ENCODE assay signal across 1 cellular context in the genomic region with DNA sequence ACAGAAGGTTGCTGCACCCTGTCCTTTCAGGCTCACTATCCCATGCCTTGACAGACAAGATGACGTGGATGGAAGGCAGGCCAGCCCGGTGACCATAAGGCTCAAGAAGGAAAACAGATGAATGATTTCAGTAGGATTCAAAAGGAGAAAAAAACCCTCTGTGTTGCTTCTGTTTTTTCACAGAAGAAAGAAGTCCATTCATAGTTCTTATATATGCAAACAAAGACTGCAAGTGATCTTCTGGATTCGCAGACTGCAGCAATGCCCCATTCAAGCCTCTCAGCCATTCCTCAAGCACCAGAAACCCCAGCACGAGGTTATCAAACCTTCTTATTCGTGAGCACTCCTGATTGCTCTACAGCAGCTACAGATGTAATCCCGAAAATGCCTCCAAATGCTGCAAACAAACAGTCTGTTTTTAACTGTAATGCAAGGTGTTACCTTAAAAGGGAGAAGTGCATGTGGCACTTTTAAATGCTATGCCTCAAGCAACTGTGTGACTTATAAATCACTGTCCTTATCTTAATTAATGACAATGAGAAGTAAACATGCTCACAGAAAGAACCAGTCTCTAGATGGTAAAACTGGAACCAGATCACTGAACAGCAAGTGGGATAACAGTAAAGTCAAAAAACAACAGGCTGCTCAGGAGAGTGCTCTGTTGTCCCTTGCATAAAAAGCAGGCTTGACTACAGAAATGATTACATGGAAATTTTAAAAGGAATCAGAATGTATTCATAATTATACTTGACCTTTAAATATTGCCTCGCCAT.
TF ChIP-seq lines count a peak whose summit lies in the region.

No MANE protein-coding gene starts in this region.

TF ChIP-seq in GM23338, 12 proteins besides CTCF, POLR2A, EP300 and RAD21 (continued from another document):
- TF ChIP-seq, protein P1, sequence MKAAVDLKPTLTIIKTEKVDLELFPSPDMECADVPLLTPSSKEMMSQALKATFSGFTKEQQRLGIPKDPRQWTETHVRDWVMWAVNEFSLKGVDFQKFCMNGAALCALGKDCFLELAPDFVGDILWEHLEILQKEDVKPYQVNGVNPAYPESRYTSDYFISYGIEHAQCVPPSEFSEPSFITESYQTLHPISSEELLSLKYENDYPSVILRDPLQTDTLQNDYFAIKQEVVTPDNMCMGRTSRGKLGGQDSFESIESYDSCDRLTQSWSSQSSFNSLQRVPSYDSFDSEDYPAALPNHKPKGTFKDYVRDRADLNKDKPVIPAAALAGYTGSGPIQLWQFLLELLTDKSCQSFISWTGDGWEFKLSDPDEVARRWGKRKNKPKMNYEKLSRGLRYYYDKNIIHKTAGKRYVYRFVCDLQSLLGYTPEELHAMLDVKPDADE (IDR thresholded peaks at IDR 0.05): no peak
- TF ChIP-seq EZH2 (IDR thresholded peaks at IDR 0.05; ENCODE audit: low read depth, unreplicated experiment) (no peak), EZH2phosphoT487 (IDR thresholded peaks at IDR 0.05; ENCODE audit: unreplicated experiment) (no peak), ZNF331 (CRISPR knock-in tag; IDR thresholded peaks at IDR 0.05; ENCODE audit: low read depth) (no peak), CREB1 (CRISPR knock-in tag; IDR thresholded peaks at IDR 0.05; ENCODE audit: low read depth) (no peak), NANOG (IDR thresholded peaks at IDR 0.05; ENCODE audit: borderline replicate concordance) (no peak), ZNF114 (CRISPR knock-in tag; IDR thresholded peaks at IDR 0.05) (no peak), POLR2AphosphoS5 (IDR thresholded peaks at IDR 0.05; ENCODE audit: low read depth) (no peak), STAT1 (IDR thresholded peaks at IDR 0.05; ENCODE audit: unreplicated experiment) (no peak)
- TF ChIP-seq, protein P2, sequence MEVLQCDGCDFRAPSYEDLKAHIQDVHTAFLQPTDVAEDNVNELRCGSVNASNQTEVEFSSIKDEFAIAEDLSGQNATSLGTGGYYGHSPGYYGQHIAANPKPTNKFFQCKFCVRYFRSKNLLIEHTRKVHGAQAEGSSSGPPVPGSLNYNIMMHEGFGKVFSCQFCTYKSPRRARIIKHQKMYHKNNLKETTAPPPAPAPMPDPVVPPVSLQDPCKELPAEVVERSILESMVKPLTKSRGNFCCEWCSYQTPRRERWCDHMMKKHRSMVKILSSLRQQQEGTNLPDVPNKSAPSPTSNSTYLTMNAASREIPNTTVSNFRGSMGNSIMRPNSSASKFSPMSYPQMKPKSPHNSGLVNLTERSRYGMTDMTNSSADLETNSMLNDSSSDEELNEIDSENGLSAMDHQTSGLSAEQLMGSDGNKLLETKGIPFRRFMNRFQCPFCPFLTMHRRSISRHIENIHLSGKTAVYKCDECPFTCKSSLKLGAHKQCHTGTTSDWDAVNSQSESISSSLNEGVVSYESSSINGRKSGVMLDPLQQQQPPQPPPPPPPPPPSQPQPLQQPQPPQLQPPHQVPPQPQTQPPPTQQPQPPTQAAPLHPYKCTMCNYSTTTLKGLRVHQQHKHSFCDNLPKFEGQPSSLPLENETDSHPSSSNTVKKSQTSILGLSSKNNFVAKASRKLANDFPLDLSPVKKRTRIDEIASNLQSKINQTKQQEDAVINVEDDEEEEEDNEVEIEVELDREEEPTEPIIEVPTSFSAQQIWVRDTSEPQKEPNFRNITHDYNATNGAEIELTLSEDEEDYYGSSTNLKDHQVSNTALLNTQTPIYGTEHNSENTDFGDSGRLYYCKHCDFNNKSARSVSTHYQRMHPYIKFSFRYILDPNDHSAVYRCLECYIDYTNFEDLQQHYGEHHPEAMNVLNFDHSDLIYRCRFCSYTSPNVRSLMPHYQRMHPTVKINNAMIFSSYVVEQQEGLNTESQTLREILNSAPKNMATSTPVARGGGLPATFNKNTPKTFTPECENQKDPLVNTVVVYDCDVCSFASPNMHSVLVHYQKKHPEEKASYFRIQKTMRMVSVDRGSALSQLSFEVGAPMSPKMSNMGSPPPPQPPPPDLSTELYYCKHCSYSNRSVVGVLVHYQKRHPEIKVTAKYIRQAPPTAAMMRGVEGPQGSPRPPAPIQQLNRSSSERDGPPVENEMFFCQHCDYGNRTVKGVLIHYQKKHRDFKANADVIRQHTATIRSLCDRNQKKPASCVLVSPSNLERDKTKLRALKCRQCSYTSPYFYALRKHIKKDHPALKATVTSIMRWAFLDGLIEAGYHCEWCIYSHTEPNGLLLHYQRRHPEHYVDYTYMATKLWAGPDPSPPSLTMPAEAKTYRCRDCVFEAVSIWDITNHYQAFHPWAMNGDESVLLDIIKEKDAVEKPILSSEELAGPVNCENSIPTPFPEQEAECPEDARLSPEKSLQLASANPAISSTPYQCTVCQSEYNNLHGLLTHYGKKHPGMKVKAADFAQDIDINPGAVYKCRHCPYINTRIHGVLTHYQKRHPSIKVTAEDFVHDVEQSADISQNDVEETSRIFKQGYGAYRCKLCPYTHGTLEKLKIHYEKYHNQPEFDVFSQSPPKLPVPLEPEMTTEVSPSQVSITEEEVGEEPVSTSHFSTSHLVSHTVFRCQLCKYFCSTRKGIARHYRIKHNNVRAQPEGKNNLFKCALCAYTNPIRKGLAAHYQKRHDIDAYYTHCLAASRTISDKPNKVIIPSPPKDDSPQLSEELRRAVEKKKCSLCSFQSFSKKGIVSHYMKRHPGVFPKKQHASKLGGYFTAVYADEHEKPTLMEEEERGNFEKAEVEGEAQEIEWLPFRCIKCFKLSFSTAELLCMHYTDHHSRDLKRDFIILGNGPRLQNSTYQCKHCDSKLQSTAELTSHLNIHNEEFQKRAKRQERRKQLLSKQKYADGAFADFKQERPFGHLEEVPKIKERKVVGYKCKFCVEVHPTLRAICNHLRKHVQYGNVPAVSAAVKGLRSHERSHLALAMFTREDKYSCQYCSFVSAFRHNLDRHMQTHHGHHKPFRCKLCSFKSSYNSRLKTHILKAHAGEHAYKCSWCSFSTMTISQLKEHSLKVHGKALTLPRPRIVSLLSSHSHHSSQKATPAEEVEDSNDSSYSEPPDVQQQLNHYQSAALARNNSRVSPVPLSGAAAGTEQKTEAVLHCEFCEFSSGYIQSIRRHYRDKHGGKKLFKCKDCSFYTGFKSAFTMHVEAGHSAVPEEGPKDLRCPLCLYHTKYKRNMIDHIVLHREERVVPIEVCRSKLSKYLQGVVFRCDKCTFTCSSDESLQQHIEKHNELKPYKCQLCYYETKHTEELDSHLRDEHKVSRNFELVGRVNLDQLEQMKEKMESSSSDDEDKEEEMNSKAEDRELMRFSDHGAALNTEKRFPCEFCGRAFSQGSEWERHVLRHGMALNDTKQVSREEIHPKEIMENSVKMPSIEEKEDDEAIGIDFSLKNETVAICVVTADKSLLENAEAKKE (CRISPR knock-in tag; IDR thresholded peaks at IDR 0.05): no peak
